In the genomic region with DNA sequence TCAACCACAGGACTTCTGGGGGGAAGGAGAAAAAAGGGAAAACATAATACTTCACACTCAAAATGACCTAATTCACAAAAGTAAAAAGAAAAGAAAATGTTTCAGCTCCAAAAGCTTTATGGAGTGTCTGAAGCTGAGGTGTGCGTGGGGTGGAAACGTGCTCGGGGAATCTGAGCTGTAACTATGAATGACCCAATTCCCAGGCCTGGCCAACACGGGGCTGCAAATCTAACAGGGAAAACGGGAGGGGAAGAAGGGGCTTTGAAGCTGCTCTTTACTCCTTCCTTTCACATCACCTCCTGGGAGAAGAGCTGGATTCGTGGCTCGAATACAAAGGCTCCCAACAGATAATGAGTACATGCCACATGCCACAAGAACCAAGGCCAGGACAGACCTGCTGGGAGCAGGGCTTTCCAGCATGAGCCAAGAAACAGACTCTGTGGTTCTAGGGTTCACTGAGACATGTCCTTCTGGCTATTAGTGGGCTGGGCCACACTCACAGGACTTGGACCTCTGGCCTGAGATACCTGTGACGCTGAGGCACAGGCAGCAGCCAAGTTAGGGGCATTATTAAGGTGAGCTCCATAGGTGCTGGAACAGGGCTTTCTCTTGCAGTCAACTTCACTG, we compare ENCODE assay signal across 19 cellular contexts. TPM values are rescaled to one million over a fixed set of nuclear protein-coding genes. Genes with fewer than 3 reads are reported as not detected.
DNase-seq lines count a peak whose midpoint lies in the region; ATAC-seq, FAIRE-seq and TF ChIP-seq lines count a peak whose summit lies in the region.
"Had no signal": no experiment of that assay in that cellular context is flagged by ENCODE, and none has a peak within 500 bp of the region (broad histone marks: within the 10 kb centered on the region; RNA-seq: fewer than 3 reads in every experiment).

No MANE protein-coding gene starts in this region.

- no peak overlapping the region for H3K4me3 Mint-ChIP-seq in activated naive CD4-positive, alpha-beta T cell treated with anti-CD3 and anti-CD28 coated beads, Interleukin-2, amount 50 U/mL, for 24 hours
- no peak overlapping the region for H3K4me3 Mint-ChIP-seq in activated naive CD4-positive, alpha-beta T cell treated with anti-CD3 and anti-CD28 coated beads, Interleukin-2, amount 10 ng/mL, durations not matched to agents 7 days and 5 days
- H3K4me3 Mint-ChIP-seq: CD4-positive, alpha-beta T cell had no signal

- H3K9me3 Mint-ChIP-seq in activated naive CD4-positive, alpha-beta T cell treated with anti-CD3 and anti-CD28 coated beads, Interleukin-2, amount 50 U/mL, for 24 hours = no peaks in the 10 kb centered on the region
- no peaks in the 10 kb centered on the region for H3K9me3 Mint-ChIP-seq in activated naive CD4-positive, alpha-beta T cell treated with anti-CD3 and anti-CD28 coated beads, Interleukin-2, amount 10 ng/mL, durations not matched to agents 7 days and 5 days
- H3K9me3 Mint-ChIP-seq: CD4-positive, alpha-beta T cell had no signal

- H3K27me3 Mint-ChIP-seq in activated naive CD4-positive, alpha-beta T cell treated with anti-CD3 and anti-CD28 coated beads, Interleukin-2, amount 50 U/mL, for 24 hours = no peaks in the 10 kb centered on the region
- no peaks in the 10 kb centered on the region for H3K27me3 Mint-ChIP-seq in activated naive CD4-positive, alpha-beta T cell treated with anti-CD3 and anti-CD28 coated beads, Interleukin-2, amount 10 ng/mL, durations not matched to agents 7 days and 5 days
- H3K27me3 Mint-ChIP-seq: CD4-positive, alpha-beta T cell had no signal

- no peaks in the 10 kb centered on the region for H3K9me3 ChIP-seq in K562 (replicated peaks; ENCODE audit: control insufficient read depth, insufficient read depth, low read depth, low read length)
- H3K9me3 ChIP-seq in hepatocyte (ENCODE audit: low read depth) = no peaks in the 10 kb centered on the region
- H3K9me3 ChIP-seq in sigmoid colon = no peaks in the 10 kb centered on the region
- H3K9me3 ChIP-seq in thyroid gland = no peaks in the 10 kb centered on the region
- H3K9me3 ChIP-seq: stomach had no signal

- no peak overlapping the region for H3K4me2 ChIP-seq in K562 (ENCODE audit: insufficient read depth, low read length)
- H3K4me2 ChIP-seq in hepatocyte = no peak overlapping the region
- H3K4me2 ChIP-seq: PC-9 had no signal

- H3K9me1 ChIP-seq in K562 (ENCODE audit: control insufficient read depth, insufficient read depth, low read length) = peaks cover 6% of the 10 kb centered on the region

- H3K27me3 ChIP-seq in K562 (ENCODE audit: control insufficient read depth in 2 of 2, insufficient read depth in 2 of 2, low read length in 2 of 2) (no peaks in the 10 kb centered on the region), hepatocyte (no peaks in the 10 kb centered on the region), sigmoid colon (no peaks in the 10 kb centered on the region), thyroid gland (no peaks in the 10 kb centered on the region)
- H3K27me3 ChIP-seq: stomach had no signal

- TF ChIP-seq RAD21 in K562 (CRISPR knock-in tag; conservative IDR thresholded peaks at IDR 0.05 in 1 of 2, IDR thresholded peaks at IDR 0.05 in 1 of 2) = no peak

- H3K79me2 ChIP-seq in K562 (ENCODE audit: control insufficient read depth, insufficient read depth, low read length) (no peaks in the 10 kb centered on the region), hepatocyte (peaks cover 51% of the 10 kb centered on the region)

- no peak for TF ChIP-seq POLR2A in K562 (conservative IDR thresholded peaks at IDR 0.05)
- no peak for TF ChIP-seq POLR2A in sigmoid colon (IDR thresholded peaks at IDR 0.05)
- no peak for TF ChIP-seq POLR2A in thyroid gland (IDR thresholded peaks at IDR 0.05)

- intact Hi-C loops in K562 (cut with micrococcal nuclease) = no loop called here
- intact Hi-C loops in sigmoid colon (cut with DNase I) = no loop called here
- intact Hi-C loops in thyroid gland (cut with DNase I) = no loop called here

- H3K4me3 ChIP-seq in K562 (no peak overlapping the region), hepatocyte (no peak overlapping the region), sigmoid colon (no peak overlapping the region), thyroid gland (replicated peaks in 1 of 3) (no peak overlapping the region)
- H3K4me3 ChIP-seq: PC-9, stomach had no signal

- H3K36me3 ChIP-seq in K562 (ENCODE audit: control insufficient read depth, insufficient read depth, low read length) (peaks cover 4% of the 10 kb centered on the region; the same call in 1 of the 3 replicates), hepatocyte (replicated peaks; ENCODE audit: insufficient read depth, low read depth) (no peaks in the 10 kb centered on the region), sigmoid colon (peaks cover 0 to 15% (median 0%) of the 10 kb centered on the region in 4 donors), thyroid gland (peaks cover 0 to 6% of the 10 kb centered on the region in 2 donors)

- H3K36me3 Mint-ChIP-seq in activated naive CD4-positive, alpha-beta T cell treated with anti-CD3 and anti-CD28 coated beads, Interleukin-2, amount 50 U/mL, for 24 hours = peaks cover 2% of the 10 kb centered on the region
- peaks cover 18% of the 10 kb centered on the region for H3K36me3 Mint-ChIP-seq in activated naive CD4-positive, alpha-beta T cell treated with anti-CD3 and anti-CD28 coated beads, Interleukin-2, amount 10 ng/mL, durations not matched to agents 7 days and 5 days

- no TSS peak for BruUV-seq in K562 (replicated peaks; lab: Mats Ljungman, UMichigan)

- 62% methylated on average over 8 of the region's 8 CpGs for WGBS in K562 (ENCODE audit: insufficient coverage, low coverage, missing lambda C conversion rate)
- WGBS in hepatocyte (ENCODE audit: low lambda C conversion rate, missing lambda C conversion rate) = 86% methylated on average over 8 of the region's 8 CpGs
- 87 to 90% methylated on average over 8 of the region's 8 CpGs for WGBS in sigmoid colon, 2 donors
- WGBS in thyroid gland, 2 donors = 78 to 88% methylated on average over 8 of the region's 8 CpGs

- H3K4me1 ChIP-seq in K562 (replicated peaks in 1 of 2; ENCODE audit: control insufficient read depth in 2 of 2, insufficient read depth in 2 of 2, low read length in 2 of 2) = peaks cover 0 to 9% of the 10 kb centered on the region in 2 experiments; a peak in 2 of 5 replicates
- peaks cover 24% of the 10 kb centered on the region for H3K4me1 ChIP-seq in hepatocyte (ENCODE audit: insufficient read depth)
- H3K4me1 ChIP-seq in sigmoid colon = peaks cover 0 to 63% (median 48%) of the 10 kb centered on the region in 4 donors
- H3K4me1 ChIP-seq in thyroid gland = peaks cover 7 to 26% of the 10 kb centered on the region in 2 donors

- H3K27ac Mint-ChIP-seq in activated naive CD4-positive, alpha-beta T cell treated with anti-CD3 and anti-CD28 coated beads, Interleukin-2, amount 50 U/mL, for 24 hours = peak overlapping the region; percentile 23
- no peak overlapping the region for H3K27ac Mint-ChIP-seq in activated naive CD4-positive, alpha-beta T cell treated with anti-CD3 and anti-CD28 coated beads, Interleukin-2, amount 10 ng/mL, durations not matched to agents 7 days and 5 days

- in situ Hi-C loops in K562 (cut with MboI) = no loop called here

- no peaks in the 10 kb centered on the region for H3K9me2 ChIP-seq in hepatocyte (replicated peaks; ENCODE audit: insufficient read depth)

- H3K27ac ChIP-seq in K562 (ENCODE audit: extremely low read depth, low read depth, low read length) (no peak overlapping the region), hepatocyte (peak overlapping the region; percentile 59), sigmoid colon (peak overlapping the region; percentile 18 to 64 (median 34)), thyroid gland (no peak overlapping the region)
- H3K27ac ChIP-seq: PC-9 had no signal

- no peak overlapping the region for H2AFZ ChIP-seq in K562 (ENCODE audit: low read depth, low read length)
- no peak overlapping the region for H2AFZ ChIP-seq in hepatocyte
- H2AFZ ChIP-seq: PC-9 had no signal

- no peak for FAIRE-seq in K562 (lab: Jason Lieb, UNC)

- CTCF ChIA-PET in activated naive CD4-positive, alpha-beta T cell treated with anti-CD3 and anti-CD28 coated beads, Interleukin-2, amount 10 ng/mL, durations not matched to agents 7 days and 5 days (lab: Charles Lee) = no interaction called here
- CTCF ChIA-PET in K562 (lab: Yijun Ruan, JAX; ENCODE audit: low intra/inter-chr PET ratio) = no interaction called here

- TF ChIP-seq CTCF in K562 (IDR thresholded peaks at IDR 0.05 in 2 of 3, conservative IDR thresholded peaks at IDR 0.05 in 1 of 3; ENCODE audit: insufficient read depth in 2 of 3, low read depth in 1 of 3, low read length in 3 of 3) = no peak
- TF ChIP-seq CTCF in hepatocyte (IDR thresholded peaks at IDR 0.05; ENCODE audit: poor library complexity) = no peak
- TF ChIP-seq CTCF in sigmoid colon (IDR thresholded peaks at IDR 0.05) = no peak
- TF ChIP-seq CTCF in thyroid gland (IDR thresholded peaks at IDR 0.05) = no peak

- ATAC-seq in K562 (peak; percentile 28; the same call in 2 of the 3 replicates), GM19397 (IDR thresholded peaks at IDR 0.05; ENCODE audit: unreplicated experiment) (no peak)

- peaks cover 56% of the 10 kb centered on the region for H3K4me1 Mint-ChIP-seq in activated naive CD4-positive, alpha-beta T cell treated with anti-CD3 and anti-CD28 coated beads, Interleukin-2, amount 50 U/mL, for 24 hours
- peaks cover 30% of the 10 kb centered on the region for H3K4me1 Mint-ChIP-seq in activated naive CD4-positive, alpha-beta T cell treated with anti-CD3 and anti-CD28 coated beads, Interleukin-2, amount 10 ng/mL, durations not matched to agents 7 days and 5 days

- POLR2A ChIA-PET in K562 (lab: Yijun Ruan, JAX) = interaction anchor here (1.0 to 1.5 kb wide), 2 partner anchors 9 to 12 kb away, joined by 4 read pairs; no protein-coding TSS in a partner anchor

- no peak for DNase-seq in activated naive CD4-positive, alpha-beta T cell treated with anti-CD3 and anti-CD28 coated beads, Interleukin-2, amount 10 ng/mL, durations not matched to agents 7 days and 5 days
- DNase-seq in K562 (ENCODE audit: extremely low read depth in 1 of 4, low spot score in 3 of 4) = no peak
- DNase-seq in hepatocyte (ENCODE audit: low spot score) = no peak
- DNase-seq in sigmoid colon = no peak
- no peak for DNase-seq in stimulated activated CD4-positive, alpha-beta T cell treated with anti-CD3 and anti-CD28 coated beads, Interleukin-4, amount 100 ng/mL, for 24 hours
- DNase-seq in thyroid gland = no peak
- DNase-seq: activated CD4-positive, alpha-beta T cell treated with anti-CD3 and anti-CD28 coated beads, Interleukin-2, amount 50 U/mL, for 48 hours; amygdala; CD4-positive, alpha-beta T cell; hippocampal formation; IMR-90; MV-4-11; NCI-H2029; NCI-H526 treated with DMSO at 0.1 percent for 48 hours; PC-9; stimulated activated CD4-positive, alpha-beta T cell treated with anti-CD3 and anti-CD28 coated beads, Interleukin-12 subunit alpha, Interleukin-12 subunit beta, amount 100 ng/mL, for 4 hours; stomach had no signal

- H4K20me1 ChIP-seq in K562 (replicated peaks; ENCODE audit: control insufficient read depth, insufficient read depth, low read length) (peaks cover 6% of the 10 kb centered on the region), hepatocyte (ENCODE audit: insufficient read depth, poor library complexity, severe bottlenecking) (peaks cover 32% of the 10 kb centered on the region)

- no peak overlapping the region for H3K9ac ChIP-seq in K562 (ENCODE audit: insufficient read depth in 1 of 2, low read depth in 2 of 2, low read length in 2 of 2)

- no peak for TF ChIP-seq EP300 in K562 (IDR thresholded peaks at IDR 0.05; ENCODE audit: low read length)
- TF ChIP-seq EP300 in sigmoid colon (IDR thresholded peaks at IDR 0.05) = no peak

RNA-seq across cellular contexts. Expression of a gene that starts 51.5 kb away (rescaled TPM):
- 37.0 and 99.3 TPM in 2 replicates for total RNA-seq in K562 (2011; cell fraction: chromatin; rRNA removed; ENCODE audit: low replicate concordance)
- 85.8 and 97.7 TPM in 2 replicates for total RNA-seq in K562 (2011; cell fraction: nucleolus; rRNA removed)
- total RNA-seq in K562 (2011; cell fraction: nucleoplasm; rRNA removed) = 62.2 and 63.1 TPM in 2 replicates
- total RNA-seq in K562 (2014; rRNA removed) (28.9 and 34.0 TPM in 2 replicates), K562 (2014; rRNA removed; fragmentation: Illumina TruSeq; extraction: Trizol) (8.5 and 10.4 TPM in 2 replicates), K562 (2015; rRNA removed; fragmentation: Illumina TruSeq; extraction: Trizol) (18.6 and 21.6 TPM in 2 replicates), K562 (2021) (26.5 and 29.5 TPM in 2 replicates), hepatocyte (28.2 and 35.2 TPM in 2 replicates), sigmoid colon (10 to 100 TPM in 1 of 4 donors, 1 to 10 TPM in 3; 7.5 to 15.2 (median 8.8) TPM), thyroid gland (10 to 100 TPM; 17.6 to 24.6 (median 17.8) TPM)
- polyA plus RNA-seq in K562 (2011; rRNA removed) (27.0 and 29.2 TPM in 2 replicates), K562 (2014; fragmentation: Illumina TruSeq; extraction: Trizol) (16.3 and 26.6 TPM in 2 replicates), K562 (2014; fragmentation: Nextera tagmentation; extraction: Ambion mirVana) (1 to 10 TPM; 1.2 to 1.6 TPM), K562 (2014; rRNA removed) (35.2 and 40.8 TPM in 2 replicates), hepatocyte (34.5 and 39.6 TPM in 2 replicates), sigmoid colon (10 to 100 TPM in 1 of 3 donors, 1 to 10 TPM in 2; 5.1 to 16.0 (median 7.2) TPM)
- polyA plus RNA-seq in K562 (2011; cell fraction: cytosol; rRNA removed) = 36.4 and 92.5 TPM in 2 replicates
- polyA plus RNA-seq in K562 (2011; cell fraction: nucleus; rRNA removed) = 35.5 and 82.2 TPM in 2 replicates
- 23.2 and 37.9 TPM in 2 replicates for polyA plus RNA-seq in K562 (2012)
- 12.7 and 14.9 TPM in 2 replicates for polyA minus RNA-seq in K562 (2011; rRNA and poly(A)+ RNA removed)
- 15.3 and 16.8 TPM in 2 replicates for polyA minus RNA-seq in K562 (2011; cell fraction: cytosol; rRNA and poly(A)+ RNA removed)
- polyA minus RNA-seq in K562 (2011; cell fraction: nucleus; rRNA and poly(A)+ RNA removed) = 26.2 and 33.7 TPM in 2 replicates

RNA-seq across cellular contexts. Expression of a gene that starts 51.7 kb away (rescaled TPM):
- total RNA-seq in K562 (2011; cell fraction: chromatin; rRNA removed; ENCODE audit: low replicate concordance) = 18.7 and 45.9 TPM in 2 replicates
- total RNA-seq in K562 (2011; cell fraction: nucleolus; rRNA removed) = 36.8 and 39.0 TPM in 2 replicates
- total RNA-seq in K562 (2011; cell fraction: nucleoplasm; rRNA removed) = 28.7 and 34.9 TPM in 2 replicates
- total RNA-seq in K562 (2014; rRNA removed) = 78.4 and 108 TPM in 2 replicates
- 26.1 and 32.3 TPM in 2 replicates for total RNA-seq in K562 (2014; rRNA removed; fragmentation: Illumina TruSeq; extraction: Trizol)
- total RNA-seq in K562 (2015; rRNA removed; fragmentation: Illumina TruSeq; extraction: Trizol) = 65.2 and 66.0 TPM in 2 replicates
- 71.7 and 74.4 TPM in 2 replicates for total RNA-seq in K562 (2021)
- 49.4 and 57.1 TPM in 2 replicates for polyA plus RNA-seq in K562 (2011; rRNA removed)
- 83.1 and 114 TPM in 2 replicates for polyA plus RNA-seq in K562 (2011; cell fraction: cytosol; rRNA removed)
- 34.0 and 41.0 TPM in 2 replicates for polyA plus RNA-seq in K562 (2011; cell fraction: nucleus; rRNA removed)
- 57.6 and 109 TPM in 2 replicates for polyA plus RNA-seq in K562 (2012)
- 41.1 and 50.6 TPM in 2 replicates for polyA plus RNA-seq in K562 (2014; fragmentation: Illumina TruSeq; extraction: Trizol)
- polyA plus RNA-seq in K562 (2014; fragmentation: Nextera tagmentation; extraction: Ambion mirVana) = 1 to 10 TPM; 2.0 to 4.0 TPM
- 74.7 and 83.6 TPM in 2 replicates for polyA plus RNA-seq in K562 (2014; rRNA removed)
- polyA minus RNA-seq in K562 (2011; rRNA and poly(A)+ RNA removed) = 16.8 and 22.0 TPM in 2 replicates
- polyA minus RNA-seq in K562 (2011; cell fraction: cytosol; rRNA and poly(A)+ RNA removed) = 22.1 and 40.4 TPM in 2 replicates
- polyA minus RNA-seq in K562 (2011; cell fraction: nucleus; rRNA and poly(A)+ RNA removed) = 19.1 and 22.7 TPM in 2 replicates
- 81.5 and 118 TPM in 2 replicates for total RNA-seq in hepatocyte
- polyA plus RNA-seq in hepatocyte = 108 and 109 TPM in 2 replicates
- 100 to 1,000 TPM in 1 of 4 donors, 10 to 100 TPM in 3; 55.8 to 110 (median 77.2) TPM for total RNA-seq in sigmoid colon
- polyA plus RNA-seq in sigmoid colon = 10 to 100 TPM; 64.2 to 99.6 (median 84.1) TPM
- 100 to 1,000 TPM in 2 of 4 donors, 10 to 100 TPM in 2; 70.8 to 136 (median 110) TPM for total RNA-seq in thyroid gland

Comparison
In these comparisons a context has a peak if more than half of its experiments do, and no peak if none do; other contexts are left out.
1. H3K27ac ChIP-seq: peak in hepatocyte (single experiment) and sigmoid colon (4 of 4); none in K562 (single experiment) and thyroid gland (0 of 3).